1 cellular context compared by ENCODE assay signal in genomic region chr20:46214831-46215488, GRCh38.
TF ChIP-seq lines count a peak whose summit lies in the region.

No MANE protein-coding gene starts in this region.

TF ChIP-seq in GM23338, 12 proteins besides CTCF, POLR2A, EP300 and RAD21 (continued from another document):
- TF ChIP-seq ZNF462 (CRISPR knock-in tag; IDR thresholded peaks at IDR 0.05) (no peak), POLR2AphosphoS5 (IDR thresholded peaks at IDR 0.05; ENCODE audit: low read depth) (no peak), STAT1 (IDR thresholded peaks at IDR 0.05; ENCODE audit: unreplicated experiment) (no peak)
TF ChIP-seq in GM23338: peak in this region for 0.
